In genomic region chr3:165283328-165283727, GRCh38 we compare ENCODE assay signal across 2 cellular contexts.
TF ChIP-seq lines count a peak whose summit lies in the region.

No MANE protein-coding gene starts in this region.

TF ChIP-seq in GM23338, 12 proteins besides CTCF, POLR2A, EP300 and RAD21:
- TF ChIP-seq CREB1 (CRISPR knock-in tag; IDR thresholded peaks at IDR 0.05; ENCODE audit: low read depth) (no peak), EZH2 (IDR thresholded peaks at IDR 0.05; ENCODE audit: low read depth, unreplicated experiment) (no peak), ZNF114 (CRISPR knock-in tag; IDR thresholded peaks at IDR 0.05) (no peak), ZNF331 (CRISPR knock-in tag; IDR thresholded peaks at IDR 0.05; ENCODE audit: low read depth) (no peak), ZNF462 (CRISPR knock-in tag; IDR thresholded peaks at IDR 0.05) (no peak), STAT1 (IDR thresholded peaks at IDR 0.05; ENCODE audit: unreplicated experiment) (no peak), REST (IDR thresholded peaks at IDR 0.05; ENCODE audit: unreplicated experiment) (no peak), EZH2phosphoT487 (IDR thresholded peaks at IDR 0.05; ENCODE audit: unreplicated experiment) (no peak), JUNB (IDR thresholded peaks at IDR 0.05; ENCODE audit: unreplicated experiment) (no peak), NANOG (IDR thresholded peaks at IDR 0.05; ENCODE audit: borderline replicate concordance) (no peak), POLR2AphosphoS5 (IDR thresholded peaks at IDR 0.05; ENCODE audit: low read depth) (no peak), ETS1 (IDR thresholded peaks at IDR 0.05) (no peak)

TF ChIP-seq in H1, 55 proteins besides CTCF, POLR2A, EP300 and RAD21:
- TF ChIP-seq HDAC6 (IDR thresholded peaks at IDR 0.05; ENCODE audit: low read depth, low read length) (no peak), MAX (IDR thresholded peaks at IDR 0.05) (no peak), MAFK (IDR thresholded peaks at IDR 0.05; ENCODE audit: low read depth, low read length) (no peak)
TF ChIP-seq in H1: peak in this region for 0.
